Comparison of ENCODE assay signal across 26 cellular contexts in the genomic region with DNA sequence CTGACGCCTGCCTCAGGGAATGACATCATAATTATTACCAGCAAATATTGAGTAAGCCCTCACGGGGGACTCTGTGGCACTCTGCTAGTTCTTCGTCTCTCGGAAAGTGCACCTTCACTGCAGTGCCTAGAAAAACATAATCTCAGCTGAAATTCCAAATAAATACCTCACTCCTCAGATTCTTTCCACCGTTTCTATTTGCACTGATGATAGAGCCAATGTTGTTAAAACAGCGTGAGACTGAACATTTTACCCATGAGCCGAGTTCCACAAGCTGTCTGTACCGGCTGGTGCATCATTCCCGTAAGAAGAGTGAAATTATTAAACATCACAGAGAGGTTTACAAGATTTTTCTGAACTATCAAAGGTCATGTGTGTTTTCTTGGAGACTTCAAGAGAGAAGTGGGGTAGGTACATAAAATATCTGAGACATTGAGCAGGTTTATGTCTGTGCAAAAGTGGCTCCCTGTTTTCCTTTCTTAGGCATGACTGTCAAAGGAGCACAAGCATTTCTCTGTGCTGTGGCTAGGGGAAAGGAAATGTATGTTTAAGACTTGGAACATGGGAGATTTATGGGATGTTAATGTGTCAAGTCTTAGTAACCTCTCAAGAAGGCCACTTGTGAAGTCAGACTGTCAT.
DNase-seq lines count a peak whose midpoint lies in the region; ATAC-seq and TF ChIP-seq lines count a peak whose summit lies in the region.
"Had no signal": no experiment of that assay in that cellular context is flagged by ENCODE, and none has a peak within 500 bp of the region (broad histone marks: within the 10 kb centered on the region; RNA-seq: fewer than 3 reads in every experiment).

No MANE protein-coding gene starts in this region.

- H3K4me1 ChIP-seq in HEK293 (ENCODE audit: control insufficient read depth, insufficient read depth, low read length) (no peaks in the 10 kb centered on the region), esophagus squamous epithelium (no peaks in the 10 kb centered on the region)
- H3K4me1 ChIP-seq: gastroesophageal sphincter, spleen had no signal

- no peaks in the 10 kb centered on the region for H3K36me3 ChIP-seq in HEK293 (ENCODE audit: control insufficient read depth in 2 of 2, insufficient read depth in 1 of 2, low read length in 2 of 2)
- no peaks in the 10 kb centered on the region for H3K36me3 ChIP-seq in esophagus squamous epithelium
- H3K36me3 ChIP-seq: BLaER1 treated with 17β-estradiol and CSF1 and Interleukin-3, amounts not matched to agents 10 nM and 100 nM; gastroesophageal sphincter; spleen; WERI-Rb-1 had no signal

- H3K36me3 Mint-ChIP-seq in chondrocyte (ENCODE audit: low read depth): no peaks in the 10 kb centered on the region
- no peaks in the 10 kb centered on the region for H3K36me3 Mint-ChIP-seq in mesothelial cell of epicardium
- no peaks in the 10 kb centered on the region for H3K36me3 Mint-ChIP-seq in activated T-helper 17 cell treated with anti-CD3 and anti-CD28 coated beads, Interleukin-2, amount 50 U/mL, for 72 hours (ENCODE audit: low read depth)
- H3K36me3 Mint-ChIP-seq: IgD-negative memory B cell had no signal

- H3K9me3 Mint-ChIP-seq in chondrocyte (ENCODE audit: low read depth): peaks cover 11% of the 10 kb centered on the region
- H3K9me3 Mint-ChIP-seq in mesothelial cell of epicardium: peaks cover 27% of the 10 kb centered on the region
- H3K9me3 Mint-ChIP-seq in activated T-helper 17 cell treated with anti-CD3 and anti-CD28 coated beads, Interleukin-2, amount 50 U/mL, for 72 hours: no peaks in the 10 kb centered on the region
- H3K9me3 Mint-ChIP-seq: central memory CD8-positive, alpha-beta T cell; IgD-negative memory B cell had no signal

- no peak overlapping the region for H3K4me3 ChIP-seq in HEK293 (ENCODE audit: low read depth, low read length)
- no peak overlapping the region for H3K4me3 ChIP-seq in esophagus squamous epithelium
- H3K4me3 ChIP-seq: BLaER1 treated with 17β-estradiol and CSF1 and Interleukin-3, amounts not matched to agents 10 nM and 100 nM; gastroesophageal sphincter; mucosa of descending colon; spleen had no signal

- no peak for ATAC-seq in HG02938 (IDR thresholded peaks at IDR 0.05; ENCODE audit: unreplicated experiment)
- no peak for ATAC-seq in activated T-helper 17 cell treated with anti-CD3 and anti-CD28 coated beads, Interleukin-2, amount 50 U/mL, for 72 hours (replicated peaks)
- ATAC-seq: gastroesophageal sphincter, mucosa of descending colon had no signal

- H3K4me1 Mint-ChIP-seq in chondrocyte (ENCODE audit: low read depth) (peaks cover 77% of the 10 kb centered on the region), mesothelial cell of epicardium (peaks cover 33% of the 10 kb centered on the region)
- no peaks in the 10 kb centered on the region for H3K4me1 Mint-ChIP-seq in activated T-helper 17 cell treated with anti-CD3 and anti-CD28 coated beads, Interleukin-2, amount 50 U/mL, for 72 hours
- H3K4me1 Mint-ChIP-seq: central memory CD8-positive, alpha-beta T cell; IgD-negative memory B cell had no signal

- DNase-seq in chondrocyte (ENCODE audit: low spot score) (no peak), mesothelial cell of epicardium (ENCODE audit: low spot score in 2 of 2, unreplicated experiment in 2 of 2) (no peak), smooth muscle cell of the brain vasculature (ENCODE audit: low read depth, low spot score) (peak; percentile 52), esophagus squamous epithelium (lab: John Stamatoyannopoulos, UW) (no peak), SKM-1 treated with dmso at 0.1 percent for 144 hours (lab: John Stamatoyannopoulos, UW; ENCODE audit: unreplicated experiment) (no peak)
- DNase-seq: activated CD4-positive, alpha-beta T cell treated with anti-CD3 and anti-CD28 coated beads, Interleukin-2, amount 50 U/mL, for 1 hour; activated naive CD4-positive, alpha-beta T cell treated with anti-CD3 and anti-CD28 coated beads, Interleukin-2, amount 50 U/mL, for 16 hours; amygdala; COR-L47; DMS79 treated with DMSO at 0.1 percent for 48 hours; effector CD4-positive, alpha-beta T cell; erythroblast; mucosa of descending colon; NCI-H1105 treated with DMSO at 0.1 percent for 48 hours; NCI-H446 treated with DMSO at 0.1 percent for 48 hours; spleen; stimulated activated CD4-positive, alpha-beta T cell treated with anti-CD3 and anti-CD28 coated beads, Interleukin-4, amount 100 ng/mL, for 24 hours; stimulated activated naive CD4-positive, alpha-beta T cell; WERI-Rb-1 had no signal

- 66 to 78% methylated on average over 7 to 9 of the region's 9 CpGs for WGBS in esophagus squamous epithelium, 2 donors

- intact Hi-C loops in esophagus squamous epithelium (cut with DNase I): no loop called here

- TF ChIP-seq POLR2A in esophagus squamous epithelium (IDR thresholded peaks at IDR 0.05): no peak

- CTCF ChIA-PET in HEK293 (lab: Yijun Ruan, JAX): no interaction called here

- no peaks in the 10 kb centered on the region for H3K9me3 ChIP-seq in HEK293 (ENCODE audit: control insufficient read depth, insufficient read depth, low read depth, low read length)
- H3K9me3 ChIP-seq in esophagus squamous epithelium: no peaks in the 10 kb centered on the region
- H3K9me3 ChIP-seq: gastroesophageal sphincter, mucosa of descending colon, spleen had no signal

- H3K27me3 Mint-ChIP-seq in chondrocyte (ENCODE audit: low read depth) (no peaks in the 10 kb centered on the region), mesothelial cell of epicardium (ENCODE audit: low read depth) (no peaks in the 10 kb centered on the region)
- H3K27me3 Mint-ChIP-seq in activated T-helper 17 cell treated with anti-CD3 and anti-CD28 coated beads, Interleukin-2, amount 50 U/mL, for 72 hours: no peaks in the 10 kb centered on the region
- H3K27me3 Mint-ChIP-seq: central memory CD8-positive, alpha-beta T cell; IgD-negative memory B cell had no signal

- TF ChIP-seq CTCF in HEK293 (tag by site-specific recombination; IDR thresholded peaks at IDR 0.05) (no peak), chondrocyte (IDR thresholded peaks at IDR 0.05) (peak; percentile 13), mesothelial cell of epicardium (IDR thresholded peaks at IDR 0.05; ENCODE audit: unreplicated experiment) (no peak), esophagus squamous epithelium (IDR thresholded peaks at IDR 0.05) (no peak)

- H3K4me3 Mint-ChIP-seq in chondrocyte (ENCODE audit: unreplicated experiment) (peak overlapping the region; percentile 48), mesothelial cell of epicardium (peak overlapping the region; percentile 24)
- no peak overlapping the region for H3K4me3 Mint-ChIP-seq in activated T-helper 17 cell treated with anti-CD3 and anti-CD28 coated beads, Interleukin-2, amount 50 U/mL, for 72 hours
- H3K4me3 Mint-ChIP-seq: central memory CD8-positive, alpha-beta T cell; IgD-negative memory B cell had no signal

- H3K27ac ChIP-seq in HEK293 (ENCODE audit: extremely low read depth, low read depth, low read length): no peak overlapping the region
- H3K27ac ChIP-seq in esophagus squamous epithelium: no peak overlapping the region
- H3K27ac ChIP-seq: BLaER1 treated with 17β-estradiol and CSF1 and Interleukin-3, amounts not matched to agents 10 nM and 100 nM; spleen; WERI-Rb-1 had no signal

- H3K27ac Mint-ChIP-seq in chondrocyte (ENCODE audit: unreplicated experiment) (peak overlapping the region; percentile 91), mesothelial cell of epicardium (peak overlapping the region; percentile 77)
- H3K27ac Mint-ChIP-seq in activated T-helper 17 cell treated with anti-CD3 and anti-CD28 coated beads, Interleukin-2, amount 50 U/mL, for 72 hours: no peak overlapping the region
- H3K27ac Mint-ChIP-seq: IgD-negative memory B cell had no signal

- POLR2A ChIA-PET in HEK293 (lab: Yijun Ruan, JAX): no interaction called here

- no peaks in the 10 kb centered on the region for H3K27me3 ChIP-seq in esophagus squamous epithelium
- H3K27me3 ChIP-seq: BLaER1 treated with 17β-estradiol and CSF1 and Interleukin-3, amounts not matched to agents 10 nM and 100 nM; gastroesophageal sphincter had no signal

TF ChIP-seq in HEK293, 187 proteins besides CTCF, POLR2A, EP300 and RAD21:
- TF ChIP-seq ZNF416 (tag by site-specific recombination; IDR thresholded peaks at IDR 0.05) (no peak), TRIM28 (IDR thresholded peaks at IDR 0.05; ENCODE audit: borderline replicate concordance, low read length) (peak; percentile 42; the same call in 1 of the 2 replicates), ZBTB44 (tag by site-specific recombination; IDR thresholded peaks at IDR 0.05) (no peak), ATF2 (tag by site-specific recombination; IDR thresholded peaks at IDR 0.05; ENCODE audit: low read depth) (peak; percentile 22; the same call in 1 of the 2 replicates), SCRT2 (tag by site-specific recombination; IDR thresholded peaks at IDR 0.05) (no peak)
